24 cellular contexts compared by ENCODE assay signal in the genomic region with DNA sequence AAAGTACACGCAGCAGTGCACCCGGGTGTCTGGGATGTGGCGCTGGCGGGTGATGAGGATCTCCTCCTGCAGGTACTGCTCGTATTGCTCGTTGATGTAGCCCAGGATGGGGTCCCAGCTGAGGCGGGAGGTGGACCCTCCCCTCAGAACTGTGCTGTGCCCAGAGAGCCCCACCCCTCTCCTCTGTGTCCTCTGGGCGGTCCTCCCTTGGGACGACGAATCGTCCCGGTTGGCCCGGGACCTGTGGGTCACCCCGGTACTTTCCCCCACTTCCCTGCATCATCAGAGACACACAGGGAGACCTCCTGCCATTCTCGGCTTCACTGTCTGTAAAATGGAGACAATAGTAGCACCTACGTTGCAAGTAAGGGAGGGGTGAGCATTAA. TPM values are rescaled to one million over a fixed set of nuclear protein-coding genes. Genes with fewer than 3 reads are reported as not detected.
DNase-seq lines count a peak whose midpoint lies in the region; ATAC-seq, FAIRE-seq and TF ChIP-seq lines count a peak whose summit lies in the region.
"Had no signal": no experiment of that assay in that cellular context is flagged by ENCODE, and none has a peak within 500 bp of the region (broad histone marks: within the 10 kb centered on the region; RNA-seq: fewer than 3 reads in every experiment).

No MANE protein-coding gene starts in this region.

- in situ Hi-C loops in IMR-90 (cut with MboI; ENCODE audit: low sequenced_read_pairs), result no loop called here

- H2AK5ac ChIP-seq in IMR-90 (ENCODE audit: low read depth, low read length) (no peak overlapping the region), H1 (ENCODE audit: low read depth, low read length) (no peak overlapping the region)

- FAIRE-seq in H1 (lab: Jason Lieb, UNC), result no peak
- FAIRE-seq: A549, GM12878, H54, HTR-8/SVneo had no signal

- H3K27me3 ChIP-seq in IMR-90 (ENCODE audit: control insufficient read depth, insufficient read depth, low read length), result no peaks in the 10 kb centered on the region; the same call in 1 of the 2 replicates
- H3K27me3 ChIP-seq in H1 (replicated peaks in 1 of 4; ENCODE audit: control insufficient read depth in 3 of 4, extremely low read depth in 1 of 4, insufficient read depth in 3 of 4, low read length in 3 of 4), result no peaks in the 10 kb centered on the region; a peak in 1 of 7 replicates
- no peaks in the 10 kb centered on the region for H3K27me3 ChIP-seq in osteoblast (ENCODE audit: insufficient read depth, low read length)

- H3K27ac ChIP-seq in IMR-90 (ENCODE audit: insufficient read depth, low read length) (no peak overlapping the region), H1 (ENCODE audit: low read depth, low read length) (no peak overlapping the region), osteoblast (ENCODE audit: low read depth, low read length) (no peak overlapping the region)
- H3K27ac ChIP-seq: 22Rv1, A549 had no signal

- H2AFZ ChIP-seq in IMR-90 (replicated peaks; ENCODE audit: low read length, poor library complexity), result peak overlapping the region; percentile 14
- 0 out of 2 replicates have a peak overlapping the region, but pooled peaks have one; percentile 3 for H2AFZ ChIP-seq in H1 (ENCODE audit: low read length)
- no peak overlapping the region for H2AFZ ChIP-seq in osteoblast (ENCODE audit: low read length)

- H2BK20ac ChIP-seq in IMR-90 (ENCODE audit: low read depth, low read length), result no peak overlapping the region
- no peak overlapping the region for H2BK20ac ChIP-seq in H1 (ENCODE audit: low read length)

- no peaks in the 10 kb centered on the region for H3K4me1 Mint-ChIP-seq in T-helper 2 cell treated with Interferon-gamma antibody and Interleukin-4, amounts not matched to agents 5 μg/mL and 100 μg/mL, for 36 hours (ENCODE audit: low read depth)

- H3K23ac ChIP-seq in IMR-90 (ENCODE audit: low read depth, low read length) (no peak overlapping the region), H1 (ENCODE audit: insufficient read length) (no peak overlapping the region)

- H3K4me2 ChIP-seq in IMR-90 (ENCODE audit: low read depth, low read length) (no peak overlapping the region), H1 (ENCODE audit: insufficient read depth in 1 of 2, low read depth in 2 of 2, low read length in 2 of 2) (no peak overlapping the region), osteoblast (ENCODE audit: insufficient read depth, low read length) (no peak overlapping the region)
- H3K4me2 ChIP-seq: A549 had no signal

- dilution Hi-C loops in IMR-90 (cut with HindIII; ENCODE audit: low sequenced_read_pairs, unreplicated experiment), result no loop called here

- H3K36me3 ChIP-seq in IMR-90 (ENCODE audit: control insufficient read depth, insufficient read depth, low read length) (no peaks in the 10 kb centered on the region), H1 (ENCODE audit: control insufficient read depth in 2 of 4, insufficient read depth in 4 of 4, low read length in 3 of 4) (no peaks in the 10 kb centered on the region), osteoblast (ENCODE audit: insufficient read depth, low read length) (no peaks in the 10 kb centered on the region)

- no peak overlapping the region for H3K9ac ChIP-seq in IMR-90 (ENCODE audit: low read depth, low read length)
- H3K9ac ChIP-seq in H1 (replicated peaks in 1 of 4; ENCODE audit: extremely low read depth in 1 of 4, low read depth in 3 of 4, low read length in 3 of 4), result no peak overlapping the region

- H3K79me2 ChIP-seq in H1 (ENCODE audit: control insufficient read depth in 1 of 2, insufficient read depth in 2 of 2, low read length in 2 of 2) (no peaks in the 10 kb centered on the region), osteoblast (ENCODE audit: insufficient read depth, low read length) (no peaks in the 10 kb centered on the region)

- POLR2A ChIA-PET in IMR-90 (lab: Charles Lee; ENCODE audit: unreplicated experiment), result no interaction called here
- POLR2A ChIA-PET in H1 (lab: Charles Lee; ENCODE audit: partially characterized antibody), result no interaction called here

- H2BK120ac ChIP-seq in IMR-90 (ENCODE audit: low read depth, low read length) (no peak overlapping the region), H1 (replicated peaks; ENCODE audit: low read depth, low read length) (no peak overlapping the region)

- no peak for TF ChIP-seq RAD21 in IMR-90 (IDR thresholded peaks at IDR 0.05; ENCODE audit: low read length)
- TF ChIP-seq RAD21 in H1 (IDR thresholded peaks at IDR 0.05 in 1 of 2, conservative IDR thresholded peaks at IDR 0.05 in 1 of 2; ENCODE audit: low read depth in 2 of 2, low read length in 2 of 2), result no peak

- peak overlapping the region; percentile 41 for H3K27ac Mint-ChIP-seq in T-helper 2 cell treated with Interferon-gamma antibody and Interleukin-4, amounts not matched to agents 5 μg/mL and 100 μg/mL, for 36 hours
- H3K27ac Mint-ChIP-seq: HFFc6 had no signal

- H4K5ac ChIP-seq in IMR-90 (ENCODE audit: low read depth, low read length) (no peak overlapping the region), H1 (ENCODE audit: insufficient read length, low read depth, low read length) (no peak overlapping the region)

- H2AK9ac ChIP-seq in IMR-90 (replicated peaks; ENCODE audit: low read depth, low read length, poor library complexity), result no peak overlapping the region

- no peaks in the 10 kb centered on the region for H3K4me1 ChIP-seq in IMR-90 (ENCODE audit: control insufficient read depth, insufficient read depth, low read length)
- H3K4me1 ChIP-seq in H1 (replicated peaks in 1 of 4; ENCODE audit: control insufficient read depth in 3 of 4, insufficient read depth in 4 of 4, low read length in 3 of 4), result peaks cover 0 to 13% (median 4%) of the 10 kb centered on the region in 4 experiments; a peak in 5 of 7 replicates
- no peaks in the 10 kb centered on the region for H3K4me1 ChIP-seq in osteoblast (ENCODE audit: insufficient read depth, low read length)

- H3K4me3 Mint-ChIP-seq in T-helper 2 cell treated with Interferon-gamma antibody and Interleukin-4, amounts not matched to agents 5 μg/mL and 100 μg/mL, for 36 hours, result no peak overlapping the region
- H3K4me3 Mint-ChIP-seq: HFFc6 had no signal

- H2BK15ac ChIP-seq in IMR-90 (ENCODE audit: low read depth, low read length) (no peak overlapping the region), H1 (ENCODE audit: low read length) (no peak overlapping the region)

- CTCF ChIA-PET in IMR-90 (lab: Yijun Ruan, JAX) (no interaction called here), H1 (lab: Charles Lee; ENCODE audit: partially characterized antibody) (no interaction called here)

- WGBS in IMR-90 (ENCODE audit: extremely low coverage in 2 of 2, insufficient read length in 1 of 2), 2 experiments, result 60% methylated on average over 1 of the region's 16 CpGs; no CpG with 5 or more reads in 1 of the 2 experiments
- 91% methylated on average over 16 of the region's 16 CpGs; no CpG with 5 or more reads in 1 of the 2 experiments for WGBS in H1 (ENCODE audit: extremely low coverage in 1 of 2, insufficient coverage in 1 of 2, insufficient read length in 1 of 2, insufficient replicate concordance in 2 of 2, low coverage in 1 of 2, low lambda C conversion rate in 2 of 2, missing lambda C conversion rate in 1 of 2), 2 experiments

- DNase-seq in T-helper 2 cell treated with Interferon-gamma antibody and Interleukin-4, amounts not matched to agents 5 μg/mL and 100 μg/mL, for 36 hours (ENCODE audit: low spot score), result no peak
- DNase-seq in T-helper 2 cell, result no peak
- no peak for DNase-seq in IMR-90
- DNase-seq in H1 (ENCODE audit: low read depth in 1 of 2, low spot score in 2 of 2), result no peak
- peak; percentile 56 for DNase-seq in osteoblast (ENCODE audit: insufficient read length, low spot score, missing footprints)
- no peak for DNase-seq in HuH-7 (ENCODE audit: low spot score)
- no peak for DNase-seq in NCI-H1436 treated with DMSO at 0.1 percent for 48 hours (lab: John Stamatoyannopoulos, UW)
- DNase-seq in NAMALWA (ENCODE audit: low spot score), result no peak
- DNase-seq: AML-193; CD8-positive, alpha-beta memory T cell; COR-L47; DMS 273 treated with DMSO at 0.1 percent for 48 hours; DMS53; DND-41; EL; HFFc6 had no signal

- H2BK5ac ChIP-seq in IMR-90 (ENCODE audit: low read depth, low read length, poor library complexity, severe bottlenecking) (no peak overlapping the region), H1 (ENCODE audit: low read depth, low read length) (no peak overlapping the region)

- no peaks in the 10 kb centered on the region for H3K9me3 Mint-ChIP-seq in T-helper 2 cell treated with Interferon-gamma antibody and Interleukin-4, amounts not matched to agents 5 μg/mL and 100 μg/mL, for 36 hours
- H3K9me3 Mint-ChIP-seq: CD8-positive, alpha-beta memory T cell; HFFc6 had no signal

- TF ChIP-seq CTCF in IMR-90 (conservative IDR thresholded peaks at IDR 0.05; ENCODE audit: low read depth, low read length), result no peak
- TF ChIP-seq CTCF in H1 (IDR thresholded peaks at IDR 0.05; ENCODE audit: control extremely low read depth in 1 of 3, insufficient read depth in 1 of 3, low read depth in 1 of 3, low read length in 3 of 3), result no peak
- no peak for TF ChIP-seq CTCF in osteoblast (IDR thresholded peaks at IDR 0.05; ENCODE audit: extremely low read depth, low read depth, low read length)

- H3K79me1 ChIP-seq in IMR-90 (ENCODE audit: low read depth in 1 of 2, low read length in 2 of 2), result no peaks in the 10 kb centered on the region
- H3K79me1 ChIP-seq in H1 (ENCODE audit: low read depth, low read length), result no peaks in the 10 kb centered on the region

- H3K4me3 ChIP-seq in IMR-90 (ENCODE audit: insufficient read depth, low read depth, low read length), result no peak overlapping the region
- no peak overlapping the region for H3K4me3 ChIP-seq in H1 (ENCODE audit: extremely low read depth in 1 of 4, insufficient read depth in 2 of 4, low read depth in 3 of 4, low read length in 4 of 4)
- H3K4me3 ChIP-seq in osteoblast (ENCODE audit: insufficient read depth, low read length), result no peak overlapping the region
- H3K4me3 ChIP-seq: A549, GM12878 had no signal

- H3K9me3 ChIP-seq in IMR-90 (ENCODE audit: control insufficient read depth, insufficient read depth, low read length) (no peaks in the 10 kb centered on the region), H1 (ENCODE audit: insufficient read depth in 2 of 2, low read depth in 1 of 2, low read length in 1 of 2) (no peaks in the 10 kb centered on the region), osteoblast (ENCODE audit: low read depth, low read length) (no peaks in the 10 kb centered on the region)
- H3K9me3 ChIP-seq: A549 had no signal

- TF ChIP-seq EP300 in H1 (IDR thresholded peaks at IDR 0.05; ENCODE audit: borderline replicate concordance in 1 of 2, low read depth in 2 of 2, low read length in 2 of 2), result no peak

- no peak for ATAC-seq in IMR-90 (ENCODE audit: low read depth)
- ATAC-seq: GM12878, HCT116 had no signal

- H4K91ac ChIP-seq in IMR-90 (ENCODE audit: insufficient read depth, low read depth, low read length) (no peak overlapping the region), H1 (replicated peaks; ENCODE audit: insufficient read length, low read length) (no peak overlapping the region)

- no peaks in the 10 kb centered on the region for H4K20me1 ChIP-seq in IMR-90 (ENCODE audit: insufficient read depth, low read length)
- H4K20me1 ChIP-seq in H1 (replicated peaks in 1 of 2; ENCODE audit: control insufficient read depth in 1 of 2, insufficient read depth in 2 of 2, low read length in 2 of 2), result no peaks in the 10 kb centered on the region
- no peaks in the 10 kb centered on the region for H4K20me1 ChIP-seq in osteoblast (ENCODE audit: insufficient read depth, low read length)

- no peak overlapping the region for H3K56ac ChIP-seq in IMR-90 (ENCODE audit: extremely low read depth, insufficient read depth, low read length)
- H3K56ac ChIP-seq in H1 (replicated peaks; ENCODE audit: insufficient read length, low read depth, low read length), result no peak overlapping the region

- no peak overlapping the region for H3K4ac ChIP-seq in IMR-90 (ENCODE audit: low read depth, low read length)
- H3K4ac ChIP-seq in H1 (replicated peaks; ENCODE audit: insufficient read length, low read depth, low read length), result no peak overlapping the region

- H4K8ac ChIP-seq in IMR-90 (ENCODE audit: low read depth in 2 of 2, low read length in 2 of 2) (no peak overlapping the region), H1 (ENCODE audit: extremely low read depth, insufficient read depth, low read length) (no peak overlapping the region)

- TF ChIP-seq POLR2A in IMR-90 (IDR thresholded peaks at IDR 0.05; ENCODE audit: low read depth, low read length), result no peak
- no peak for TF ChIP-seq POLR2A in H1 (IDR thresholded peaks at IDR 0.05; ENCODE audit: control extremely low read depth in 1 of 2, low read depth in 2 of 2, low read length in 2 of 2)

- BruUV-seq in IMR-90 (replicated peaks; lab: Mats Ljungman, UMichigan), result no TSS peak

- intact Hi-C loops in IMR-90 (cut with micrococcal nuclease), result no loop called here

- H3K23me2 ChIP-seq in H1 (ENCODE audit: low read depth, low read length), result no peaks in the 10 kb centered on the region

- no peaks in the 10 kb centered on the region for H3K9me1 ChIP-seq in IMR-90 (ENCODE audit: insufficient read depth, low read length)

- H3K36me3 Mint-ChIP-seq in T-helper 2 cell treated with Interferon-gamma antibody and Interleukin-4, amounts not matched to agents 5 μg/mL and 100 μg/mL, for 36 hours (ENCODE audit: low read depth), result no peaks in the 10 kb centered on the region
- H3K36me3 Mint-ChIP-seq: CD8-positive, alpha-beta memory T cell had no signal

- H3K18ac ChIP-seq in IMR-90 (ENCODE audit: low read depth, low read length) (no peak overlapping the region), H1 (ENCODE audit: extremely low read depth, low read length) (no peak overlapping the region)

- no peaks in the 10 kb centered on the region for H3K27me3 Mint-ChIP-seq in T-helper 2 cell treated with Interferon-gamma antibody and Interleukin-4, amounts not matched to agents 5 μg/mL and 100 μg/mL, for 36 hours (ENCODE audit: low read depth)
- H3K27me3 Mint-ChIP-seq: CD8-positive, alpha-beta memory T cell had no signal

- H2BK12ac ChIP-seq in H1 (ENCODE audit: low read depth, low read length), result no peak overlapping the region

- H3K14ac ChIP-seq in IMR-90 (replicated peaks; ENCODE audit: low read depth, low read length) (no peak overlapping the region), H1 (ENCODE audit: insufficient read length) (no peak overlapping the region)

RNA-seq across cellular contexts. Expression of gene SEPTIN12, which starts 4.2 kb away (rescaled TPM):
- total RNA-seq in IMR-90 (2012; rRNA removed), result not detected in 2 replicates
- not detected in 2 replicates for polyA plus RNA-seq in IMR-90 (2012; rRNA removed)
- polyA plus RNA-seq in IMR-90 (2012; cell fraction: cytosol; rRNA removed), result not detected in 2 replicates
- 0.10 TPM in 1 of 2 replicates, not detected in the other for polyA plus RNA-seq in IMR-90 (2012; cell fraction: nucleus; rRNA removed; ENCODE audit: low replicate concordance)
- not detected in 2 replicates for total RNA-seq in H1 (2021; fragmentation: NEBNext Ultra II Directional; extraction: Animal tissue kit (Norgen Biotek cat#: 25700))
- 0.08 and 0.24 TPM in 2 replicates for polyA plus RNA-seq in H1 (2011; rRNA removed)
- polyA plus RNA-seq in H1 (2011; cell fraction: cytosol; rRNA removed), result 0.27 TPM
- 1.8 TPM for polyA plus RNA-seq in H1 (2011; cell fraction: nucleus; rRNA removed)
- 0.31 TPM in 1 of 4 replicates, not detected in the others for polyA plus RNA-seq in H1 (2012, experiment 1 of 2)
- not detected for polyA plus RNA-seq in H1 (2012, experiment 2 of 2)
- polyA plus RNA-seq in H1 (2013, experiment 1 of 2), result 0.39 TPM
- polyA plus RNA-seq in H1 (2013, experiment 2 of 2), result 0.31 TPM
- polyA minus RNA-seq in H1 (2011; rRNA and poly(A)+ RNA removed), result not detected in 2 replicates
- polyA minus RNA-seq in H1 (2011; cell fraction: cytosol; rRNA and poly(A)+ RNA removed), result not detected
- polyA minus RNA-seq in H1 (2011; cell fraction: nucleus; rRNA and poly(A)+ RNA removed), result not detected
- total RNA-seq in osteoblast, result not detected in 2 replicates
- total RNA-seq: CD8-positive, alpha-beta memory T cell; G401; GM12878; HFFc6 had no signal
- polyA plus RNA-seq: BJ; CD8-positive, alpha-beta memory T cell; GM12878 had no signal

RNA-seq across cellular contexts. Expression of gene SMIM22, which starts 11.2 kb away (rescaled TPM):
- total RNA-seq in IMR-90 (2012; rRNA removed), result not detected in 2 replicates
- polyA plus RNA-seq in IMR-90 (2012; rRNA removed), result not detected in 2 replicates
- polyA plus RNA-seq in IMR-90 (2012; cell fraction: cytosol; rRNA removed), result not detected in 2 replicates
- not detected in 2 replicates for polyA plus RNA-seq in IMR-90 (2012; cell fraction: nucleus; rRNA removed; ENCODE audit: low replicate concordance)
- total RNA-seq in H1 (2021; fragmentation: NEBNext Ultra II Directional; extraction: Animal tissue kit (Norgen Biotek cat#: 25700)), result not detected in 2 replicates
- polyA plus RNA-seq in H1 (2011; rRNA removed), result not detected in 2 replicates
- not detected for polyA plus RNA-seq in H1 (2011; cell fraction: cytosol; rRNA removed)
- 0.73 TPM for polyA plus RNA-seq in H1 (2011; cell fraction: nucleus; rRNA removed)
- polyA plus RNA-seq in H1 (2012, experiment 1 of 2), result 0.84 to 1.9 TPM (median 1.3 TPM) in 3 of 4 replicates, not detected in the other
- 7.6 TPM for polyA plus RNA-seq in H1 (2012, experiment 2 of 2)
- 1.1 TPM for polyA plus RNA-seq in H1 (2013, experiment 1 of 2)
- polyA plus RNA-seq in H1 (2013, experiment 2 of 2), result 0.53 TPM
- polyA minus RNA-seq in H1 (2011; rRNA and poly(A)+ RNA removed), result not detected in 2 replicates
- polyA minus RNA-seq in H1 (2011; cell fraction: cytosol; rRNA and poly(A)+ RNA removed), result not detected
- not detected for polyA minus RNA-seq in H1 (2011; cell fraction: nucleus; rRNA and poly(A)+ RNA removed)
- total RNA-seq in osteoblast, result not detected in 2 replicates
- total RNA-seq: CD8-positive, alpha-beta memory T cell; G401; GM12878; HFFc6 had no signal
- polyA plus RNA-seq: A549; BJ; CD8-positive, alpha-beta memory T cell had no signal

RNA-seq across cellular contexts. Expression of gene ZNF500, which starts 17.0 kb away (rescaled TPM):
- total RNA-seq in IMR-90 (2012; rRNA removed) (4.5 and 4.7 TPM in 2 replicates), osteoblast (14.5 and 16.2 TPM in 2 replicates)
- polyA plus RNA-seq in IMR-90 (2012; rRNA removed) (5.9 and 7.3 TPM in 2 replicates), H1 (2011; rRNA removed) (10.3 and 11.8 TPM in 2 replicates)
- 2.6 and 6.0 TPM in 2 replicates for polyA plus RNA-seq in IMR-90 (2012; cell fraction: cytosol; rRNA removed)
- 25.8 and 41.4 TPM in 2 replicates for polyA plus RNA-seq in IMR-90 (2012; cell fraction: nucleus; rRNA removed; ENCODE audit: low replicate concordance)
- 10.4 and 13.4 TPM in 2 replicates for total RNA-seq in H1 (2021; fragmentation: NEBNext Ultra II Directional; extraction: Animal tissue kit (Norgen Biotek cat#: 25700))
- polyA plus RNA-seq in H1 (2011; cell fraction: cytosol; rRNA removed), result 9.9 TPM
- polyA plus RNA-seq in H1 (2011; cell fraction: nucleus; rRNA removed), result 12.8 TPM
- 4.6 to 9.2 TPM (median 7.7 TPM) in 4 replicates for polyA plus RNA-seq in H1 (2012, experiment 1 of 2)
- polyA plus RNA-seq in H1 (2012, experiment 2 of 2), result 7.0 TPM
- 5.9 TPM for polyA plus RNA-seq in H1 (2013, experiment 1 of 2)
- polyA plus RNA-seq in H1 (2013, experiment 2 of 2), result 5.5 TPM
- polyA minus RNA-seq in H1 (2011; rRNA and poly(A)+ RNA removed), result 8.3 and 9.7 TPM in 2 replicates
- polyA minus RNA-seq in H1 (2011; cell fraction: cytosol; rRNA and poly(A)+ RNA removed), result 8.7 TPM
- polyA minus RNA-seq in H1 (2011; cell fraction: nucleus; rRNA and poly(A)+ RNA removed), result 12.6 TPM

RNA-seq across cellular contexts. Expression of gene ROGDI, which starts 18.5 kb away (rescaled TPM):
- total RNA-seq in IMR-90 (2012; rRNA removed), result 13.6 and 14.2 TPM in 2 replicates
- polyA plus RNA-seq in IMR-90 (2012; rRNA removed), result 27.1 and 30.1 TPM in 2 replicates
- polyA plus RNA-seq in IMR-90 (2012; cell fraction: cytosol; rRNA removed), result 11.3 and 32.6 TPM in 2 replicates
- 67.3 and 174 TPM in 2 replicates for polyA plus RNA-seq in IMR-90 (2012; cell fraction: nucleus; rRNA removed; ENCODE audit: low replicate concordance)
- 27.4 and 29.9 TPM in 2 replicates for total RNA-seq in H1 (2021; fragmentation: NEBNext Ultra II Directional; extraction: Animal tissue kit (Norgen Biotek cat#: 25700))
- polyA plus RNA-seq in H1 (2011; rRNA removed), result 68.4 and 95.2 TPM in 2 replicates
- polyA plus RNA-seq in H1 (2011; cell fraction: cytosol; rRNA removed), result 63.2 TPM
- 94.1 TPM for polyA plus RNA-seq in H1 (2011; cell fraction: nucleus; rRNA removed)
- 27.1 to 42.0 TPM (median 38.4 TPM) in 4 replicates for polyA plus RNA-seq in H1 (2012, experiment 1 of 2)
- polyA plus RNA-seq in H1 (2012, experiment 2 of 2), result 28.0 TPM
- 32.4 TPM for polyA plus RNA-seq in H1 (2013, experiment 1 of 2)
- 30.8 TPM for polyA plus RNA-seq in H1 (2013, experiment 2 of 2)
- polyA minus RNA-seq in H1 (2011; rRNA and poly(A)+ RNA removed), result 15.0 and 18.9 TPM in 2 replicates
- polyA minus RNA-seq in H1 (2011; cell fraction: cytosol; rRNA and poly(A)+ RNA removed), result 20.2 TPM
- 20.7 TPM for polyA minus RNA-seq in H1 (2011; cell fraction: nucleus; rRNA and poly(A)+ RNA removed)
- total RNA-seq in osteoblast, result 15.9 and 17.1 TPM in 2 replicates

RNA-seq across cellular contexts. Expression of gene DNAAF8, which starts 49.6 kb away (rescaled TPM):
- total RNA-seq in IMR-90 (2012; rRNA removed) (0.54 and 0.56 TPM in 2 replicates), osteoblast (1.1 and 2.7 TPM in 2 replicates)
- polyA plus RNA-seq in IMR-90 (2012; rRNA removed) (1.7 TPM in 2 replicates), H1 (2011; rRNA removed) (0.39 and 0.58 TPM in 2 replicates)
- 0.68 and 1.1 TPM in 2 replicates for polyA plus RNA-seq in IMR-90 (2012; cell fraction: cytosol; rRNA removed)
- 0.99 and 1.6 TPM in 2 replicates for polyA plus RNA-seq in IMR-90 (2012; cell fraction: nucleus; rRNA removed; ENCODE audit: low replicate concordance)
- 0.17 TPM in 1 of 2 replicates, not detected in the other for total RNA-seq in H1 (2021; fragmentation: NEBNext Ultra II Directional; extraction: Animal tissue kit (Norgen Biotek cat#: 25700))
- 0.35 TPM for polyA plus RNA-seq in H1 (2011; cell fraction: cytosol; rRNA removed)
- 0.58 TPM for polyA plus RNA-seq in H1 (2011; cell fraction: nucleus; rRNA removed)
- polyA plus RNA-seq in H1 (2012, experiment 1 of 2), result 0.13 to 0.75 TPM (median 0.35 TPM) in 4 replicates
- polyA plus RNA-seq in H1 (2012, experiment 2 of 2), result 0.25 TPM
- 0.24 TPM for polyA plus RNA-seq in H1 (2013, experiment 1 of 2)
- 0.15 TPM for polyA plus RNA-seq in H1 (2013, experiment 2 of 2)
- 0.28 TPM in 1 of 2 replicates, not detected in the other for polyA minus RNA-seq in H1 (2011; rRNA and poly(A)+ RNA removed)
- polyA minus RNA-seq in H1 (2011; cell fraction: cytosol; rRNA and poly(A)+ RNA removed), result not detected
- polyA minus RNA-seq in H1 (2011; cell fraction: nucleus; rRNA and poly(A)+ RNA removed), result 0.50 TPM
- total RNA-seq: G401 had no signal
